Comparison of ENCODE assay signal across 9 cellular contexts in genomic region chr4:107666134-107666533, GRCh38. TPM values are rescaled to one million over a fixed set of nuclear protein-coding genes. Genes with fewer than 3 reads are reported as not detected.
A peak's percentile ranks its signal among the peaks of the same experiment; 100 is the strongest.
DNase-seq lines count a peak whose midpoint lies in the region; ATAC-seq and TF ChIP-seq lines count a peak whose summit lies in the region.
"Had no signal": no experiment of that assay in that cellular context is flagged by ENCODE, and none has a peak within 500 bp of the region (broad histone marks: within the 10 kb centered on the region; RNA-seq: fewer than 3 reads in every experiment).

No MANE protein-coding gene starts in this region.

- H3K4me1 ChIP-seq in RWPE2 (ENCODE audit: insufficient read depth, poor library complexity, severe bottlenecking) = no peaks in the 10 kb centered on the region

- ATAC-seq in RWPE2 (ENCODE audit: low read depth) (no peak), HG03159 (IDR thresholded peaks at IDR 0.05; ENCODE audit: unreplicated experiment) (no peak), GM21723 (IDR thresholded peaks at IDR 0.05; ENCODE audit: unreplicated experiment) (no peak)

- no peak overlapping the region for H3K27ac ChIP-seq in RWPE2 (ENCODE audit: poor library complexity, severe bottlenecking)

- H3K27me3 ChIP-seq in RWPE2 (ENCODE audit: insufficient read depth, poor library complexity, severe bottlenecking) = no peaks in the 10 kb centered on the region

- DNase-seq in HS-5 (ENCODE audit: low read depth) (peak; percentile 11), RWPE2 (ENCODE audit: low spot score) (no peak), fibroblast of villous mesenchyme (ENCODE audit: low read depth) (peak; percentile 64), stromal cell of bone marrow (ENCODE audit: low read depth) (peak; percentile 21), DMS 273 (lab: John Stamatoyannopoulos, UW; ENCODE audit: unreplicated experiment) (no peak), NCI-H748 (lab: John Stamatoyannopoulos, UW; ENCODE audit: unreplicated experiment) (no peak)
- DNase-seq: NCI-H1048 had no signal

- H3K36me3 ChIP-seq in RWPE2 (ENCODE audit: low read depth) = no peaks in the 10 kb centered on the region; the same call in 1 of the 2 replicates

- TF ChIP-seq CTCF in RWPE2 (IDR thresholded peaks at IDR 0.05; ENCODE audit: poor library complexity, severe bottlenecking) = peak; percentile 38
- TF ChIP-seq CTCF in fibroblast of villous mesenchyme (IDR thresholded peaks at IDR 0.05; ENCODE audit: insufficient read depth, low read depth, low read length) = peak; percentile 48

- H3K4me3 ChIP-seq in RWPE2 (ENCODE audit: severe bottlenecking) (no peak overlapping the region), fibroblast of villous mesenchyme (ENCODE audit: low read depth, low read length) (no peak overlapping the region)

- no peaks in the 10 kb centered on the region for H3K9me3 ChIP-seq in RWPE2 (ENCODE audit: severe bottlenecking)

RNA-seq across cellular contexts. Expression of gene PAPSS1, which starts 53.9 kb away (rescaled TPM):
- total RNA-seq in fibroblast of villous mesenchyme = 53.1 and 78.6 TPM in 2 replicates

Comparison
In these comparisons a context has a peak if more than half of its experiments do, and no peak if none do; other contexts are left out.
1. DNase-seq: peak in HS-5 (single experiment), fibroblast of villous mesenchyme (single experiment) and stromal cell of bone marrow (single experiment); none in RWPE2 (single experiment), DMS 273 (single experiment) and NCI-H748 (single experiment).